Comparison of ENCODE assay signal across 1 cellular context in the genomic region with DNA sequence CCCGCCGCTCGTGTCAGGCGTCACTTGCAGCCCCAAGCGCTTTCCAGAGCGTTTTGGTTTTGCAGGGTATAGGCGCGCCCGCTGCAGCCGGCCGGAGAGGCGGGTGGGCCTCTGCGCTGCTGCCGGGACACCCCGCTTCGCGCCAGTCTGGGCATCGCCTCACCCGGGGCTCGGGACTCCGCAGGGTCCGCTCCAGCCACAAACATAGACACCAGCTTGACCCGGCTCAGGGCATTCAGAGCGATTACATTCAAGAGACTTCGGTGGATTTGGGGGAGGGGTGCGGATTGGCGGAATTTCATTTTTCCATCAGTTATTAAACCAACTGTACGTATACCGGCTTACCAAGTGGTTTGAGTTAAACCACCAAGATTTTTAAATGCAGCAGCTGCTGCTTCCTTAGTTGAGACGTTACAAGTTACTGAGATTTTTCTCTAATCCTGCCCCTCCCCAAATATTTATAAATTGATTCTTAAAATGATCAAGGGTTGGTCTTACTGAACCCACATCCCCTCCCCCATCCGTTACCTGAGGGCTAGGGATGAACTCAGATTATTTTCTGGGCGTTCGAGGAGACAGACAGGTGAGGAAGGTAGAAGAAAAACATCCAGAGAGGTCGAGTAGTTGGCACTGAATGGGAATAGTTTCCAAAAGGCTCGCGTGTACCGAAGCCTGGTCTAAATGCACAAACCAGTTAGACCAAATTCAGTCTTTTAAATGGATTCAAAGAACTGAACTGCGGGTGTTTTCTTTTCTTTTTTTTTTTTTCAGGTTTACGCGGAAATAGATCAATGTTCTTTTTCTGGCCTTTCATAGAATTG.
TF ChIP-seq lines count a peak whose summit lies in the region.

No MANE protein-coding gene starts in this region.

TF ChIP-seq in endothelial cell of umbilical vein, 7 proteins besides CTCF, POLR2A, EP300 and RAD21:
- TF ChIP-seq GATA2 (IDR thresholded peaks at IDR 0.05; ENCODE audit: insufficient read depth, insufficient read length, low read depth, low read length) (no peak), EZH2 (IDR thresholded peaks at IDR 0.05; ENCODE audit: borderline replicate concordance, low read depth, low read length, severe bottlenecking) (peak; percentile 87)
